22 cellular contexts compared by ENCODE assay signal in genomic region chr4:57734104-57734503, GRCh38.
A peak's percentile ranks its signal among the peaks of the same experiment; 100 is the strongest.
DNase-seq lines count a peak whose midpoint lies in the region; ATAC-seq, FAIRE-seq and TF ChIP-seq lines count a peak whose summit lies in the region.
"Had no signal": no experiment of that assay in that cellular context is flagged by ENCODE, and none has a peak within 500 bp of the region (broad histone marks: within the 10 kb centered on the region; RNA-seq: fewer than 3 reads in every experiment).

No MANE protein-coding gene starts in this region.

- intact Hi-C loops in Right ventricle myocardium superior (cut with DNase I) (loop anchor here (5.0 to 10.0 kb wide), 2 partner anchors 292 to 569 kb away; no protein-coding TSS in a partner anchor), left ventricle myocardium inferior (cut with micrococcal nuclease) (no loop called here), heart right ventricle (cut with DNase I) (loop anchor here in 5 of 10 donors (2.0 to 10.0 kb wide), 6 partner anchors 111 to 292 kb away; no protein-coding TSS in a partner anchor), right cardiac atrium (cut with DNase I) (no loop called here)

- H3K4me1 ChIP-seq in left ventricle myocardium inferior (peaks cover 5% of the 10 kb centered on the region), heart right ventricle (peaks cover 0 to 7% (median 0%) of the 10 kb centered on the region in 9 donors), right cardiac atrium (ENCODE audit: control insufficient read depth, insufficient read depth, low read length) (no peaks in the 10 kb centered on the region)
- H3K4me1 ChIP-seq: A549; BE2C; BLaER1 treated with 17β-estradiol and CSF1 and Interleukin-3, amounts not matched to agents 10 nM and 100 nM had no signal

- no peaks in the 10 kb centered on the region for H3K9me3 ChIP-seq in left ventricle myocardium inferior (replicated peaks)
- H3K9me3 ChIP-seq in heart right ventricle, result peaks cover 0 to 5% (median 0%) of the 10 kb centered on the region in 11 donors
- H3K9me3 ChIP-seq in right cardiac atrium (ENCODE audit: control insufficient read depth, low read length), result no peaks in the 10 kb centered on the region
- H3K9me3 ChIP-seq: A549, BE2C had no signal

- H3K27ac ChIP-seq in left ventricle myocardium inferior (replicated peaks) (no peak overlapping the region), heart right ventricle (no peak overlapping the region), right cardiac atrium (ENCODE audit: low read length) (no peak overlapping the region), substantia nigra (ENCODE audit: low read depth, low read length, poor library complexity, severe bottlenecking) (no peak overlapping the region)
- H3K27ac ChIP-seq: A549; BLaER1 treated with 17β-estradiol and CSF1 and Interleukin-3, amounts not matched to agents 10 nM and 100 nM had no signal

- H3K36me3 ChIP-seq in left ventricle myocardium inferior (no peaks in the 10 kb centered on the region), heart right ventricle (no peaks in the 10 kb centered on the region)
- H3K36me3 ChIP-seq: BE2C; BLaER1 treated with 17β-estradiol and CSF1 and Interleukin-3, amounts not matched to agents 10 nM and 100 nM had no signal

- WGBS in heart right ventricle, 2 donors, result 13 to 24% methylated on average over 3 of the region's 3 CpGs
- WGBS in right cardiac atrium, result 17% methylated on average over 3 of the region's 3 CpGs

- TF ChIP-seq CTCF in left ventricle myocardium inferior (IDR thresholded peaks at IDR 0.05; ENCODE audit: borderline replicate concordance), result no peak
- TF ChIP-seq CTCF in D721Med (IDR thresholded peaks at IDR 0.05; ENCODE audit: insufficient read depth, missing control alignments), result no peak
- no peak for TF ChIP-seq CTCF in heart right ventricle (IDR thresholded peaks at IDR 0.05)

- ATAC-seq in Right ventricle myocardium superior (ENCODE audit: poor library complexity) (peak; percentile 96), heart right ventricle (peak; percentile 82 to 100 (median 96)), right cardiac atrium (peak; percentile 94 to 97), HG03469 (IDR thresholded peaks at IDR 0.05; ENCODE audit: unreplicated experiment) (no peak)
- ATAC-seq: A549, HCT116 had no signal

- H3K27me3 ChIP-seq in left ventricle myocardium inferior (ENCODE audit: low read depth) (no peaks in the 10 kb centered on the region), heart right ventricle (no peaks in the 10 kb centered on the region), right cardiac atrium (ENCODE audit: control insufficient read depth, insufficient read depth) (no peaks in the 10 kb centered on the region)
- H3K27me3 ChIP-seq: BE2C; BLaER1 treated with 17β-estradiol and CSF1 and Interleukin-3, amounts not matched to agents 10 nM and 100 nM had no signal

- FAIRE-seq in D721Med (lab: Jason Lieb, UNC), result peak; percentile 81
- FAIRE-seq: A549, G401.6, GM12892 had no signal

- no peak overlapping the region for H3K4me3 ChIP-seq in left ventricle myocardium inferior
- H3K4me3 ChIP-seq in heart right ventricle, result no peak overlapping the region
- no peak overlapping the region for H3K4me3 ChIP-seq in right cardiac atrium (ENCODE audit: low read length)
- H3K4me3 ChIP-seq: A549; BLaER1 treated with 17β-estradiol and CSF1 and Interleukin-3, amounts not matched to agents 10 nM and 100 nM had no signal

- no peak for DNase-seq in Right ventricle myocardium superior
- DNase-seq in left ventricle myocardium inferior, result no peak
- DNase-seq in D721Med (ENCODE audit: insufficient read length, low spot score), result no peak
- DNase-seq in heart right ventricle, result peak in 1 of 2 donors; percentile 20
- no peak for DNase-seq in right cardiac atrium
- no peak for DNase-seq in substantia nigra (lab: John Stamatoyannopoulos, UW)
- no peak for DNase-seq in NCI-H2196 treated with DMSO at 0.1 percent for 48 hours (lab: John Stamatoyannopoulos, UW; ENCODE audit: unreplicated experiment)
- DNase-seq: 8988T; ACHN; AML-193; BE2C; CD4-positive, alpha-beta T cell; CD8-positive, alpha-beta memory T cell; DMS153; DND-41; H7 had no signal
